14 cellular contexts compared by ENCODE assay signal in genomic region chr5:93887678-93888077, GRCh38.
DNase-seq lines count a peak whose midpoint lies in the region; ATAC-seq, FAIRE-seq and TF ChIP-seq lines count a peak whose summit lies in the region.
"Had no signal": no experiment of that assay in that cellular context is flagged by ENCODE, and none has a peak within 500 bp of the region (broad histone marks: within the 10 kb centered on the region; RNA-seq: fewer than 3 reads in every experiment).

No MANE protein-coding gene starts in this region.

- H3K9me3 Mint-ChIP-seq in activated T-cell treated with anti-CD3 and anti-CD28 coated beads, Interleukin-2, amount 50 U/mL, for 24 hours, result no peaks in the 10 kb centered on the region
- no peaks in the 10 kb centered on the region for H3K9me3 Mint-ChIP-seq in activated T-cell treated with anti-CD3 and anti-CD28 coated beads, Interleukin-2, amount 50 U/mL, for 4 hours
- H3K9me3 Mint-ChIP-seq: CD8-positive, alpha-beta T cell had no signal

- H3K4me3 ChIP-seq in MM.1S (ENCODE audit: low read length) (no peak overlapping the region), GM12878 (no peak overlapping the region)
- H3K4me3 ChIP-seq: BLaER1 treated with 17β-estradiol and CSF1 and Interleukin-3, amounts not matched to agents 10 nM and 100 nM had no signal

- H3K36me3 Mint-ChIP-seq in activated T-cell treated with anti-CD3 and anti-CD28 coated beads, Interleukin-2, amount 50 U/mL, for 24 hours (ENCODE audit: low read depth), result no peaks in the 10 kb centered on the region
- peaks cover 2% of the 10 kb centered on the region for H3K36me3 Mint-ChIP-seq in activated T-cell treated with anti-CD3 and anti-CD28 coated beads, Interleukin-2, amount 50 U/mL, for 4 hours (ENCODE audit: insufficient read depth)

- no peak for DNase-seq in activated T-cell treated with anti-CD3 and anti-CD28 coated beads, Interleukin-2, amount 50 U/mL, for 24 hours
- no peak for DNase-seq in activated T-cell treated with anti-CD3 and anti-CD28 coated beads, Interleukin-2, amount 50 U/mL, for 4 hours
- DNase-seq in MM.1S, result no peak
- DNase-seq in GM12878 (ENCODE audit: low read depth, low spot score), result no peak
- DNase-seq in superior temporal gyrus (ENCODE audit: extremely low spot score), result no peak
- DNase-seq in omental fat pad (ENCODE audit: low spot score), result no peak
- no peak for DNase-seq in UCSD-AML1 (lab: John Stamatoyannopoulos, UW; ENCODE audit: unreplicated experiment)
- DNase-seq: CD8-positive, alpha-beta T cell; NCI-H1436 treated with DMSO at 0.1 percent for 48 hours; NCI-H82; PC-3; RPMI8226 had no signal

- POLR2A ChIA-PET in GM12878 (lab: Charles Lee), result no interaction called here

- SMC1A ChIA-PET in GM12878 (lab: Charles Lee; ENCODE audit: uncharacterized antibody, unreplicated experiment), result interaction anchor here (0.6 to 1.9 kb wide), 4 partner anchors 9 to 559 kb away, joined by 3 to 11 read pairs (median 4); no protein-coding TSS in a partner anchor

- no TSS peak for BruUV-seq in GM12878 (replicated peaks; lab: Mats Ljungman, UMichigan)

- TF ChIP-seq EP300 in GM12878 (IDR thresholded peaks at IDR 0.05; ENCODE audit: borderline replicate concordance in 1 of 2, control insufficient read depth in 1 of 2, low read depth in 2 of 2, low read length in 2 of 2), result no peak

- no peak overlapping the region for H3K4me3 Mint-ChIP-seq in activated T-cell treated with anti-CD3 and anti-CD28 coated beads, Interleukin-2, amount 50 U/mL, for 24 hours
- H3K4me3 Mint-ChIP-seq in activated T-cell treated with anti-CD3 and anti-CD28 coated beads, Interleukin-2, amount 50 U/mL, for 4 hours, result no peak overlapping the region

- H2AFZ ChIP-seq in MM.1S (ENCODE audit: low read length), result no peak overlapping the region
- no peak overlapping the region for H2AFZ ChIP-seq in GM12878 (ENCODE audit: control insufficient read depth, low read depth, low read length)

- H3K79me2 ChIP-seq in MM.1S (ENCODE audit: low read length) (no peaks in the 10 kb centered on the region), GM12878 (ENCODE audit: control insufficient read depth, insufficient read depth, low read length) (no peaks in the 10 kb centered on the region)

- no peak for ATAC-seq in activated T-cell treated with anti-CD3 and anti-CD28 coated beads, Interleukin-2, amount 50 U/mL, for 4 hours
- no peak for ATAC-seq in GM12878
- no peak for ATAC-seq in omental fat pad (ENCODE audit: low FRiP score)
- ATAC-seq: CD8-positive, alpha-beta T cell; PC-3 had no signal

- no peaks in the 10 kb centered on the region for H3K36me3 ChIP-seq in MM.1S (replicated peaks; ENCODE audit: insufficient read depth, low read length)
- no peaks in the 10 kb centered on the region for H3K36me3 ChIP-seq in GM12878 (ENCODE audit: control insufficient read depth in 2 of 2, insufficient read depth in 2 of 2, low read length in 1 of 2)
- H3K36me3 ChIP-seq: BLaER1 treated with 17β-estradiol and CSF1 and Interleukin-3, amounts not matched to agents 10 nM and 100 nM had no signal

- peak overlapping the region; percentile 1 for H3K27ac Mint-ChIP-seq in activated T-cell treated with anti-CD3 and anti-CD28 coated beads, Interleukin-2, amount 50 U/mL, for 24 hours
- H3K27ac Mint-ChIP-seq: CD8-positive, alpha-beta T cell had no signal

- H3F3A ChIP-seq in MM.1S (ENCODE audit: insufficient read depth, low read length), result no peaks in the 10 kb centered on the region

- H3K9ac ChIP-seq in MM.1S (ENCODE audit: low read length) (no peak overlapping the region), GM12878 (ENCODE audit: control insufficient read depth, insufficient read depth, low read length) (no peak overlapping the region)
- H3K9ac ChIP-seq: BLaER1 treated with 17β-estradiol and CSF1 and Interleukin-3, amounts not matched to agents 10 nM and 100 nM had no signal

- H3K4me2 ChIP-seq in MM.1S (ENCODE audit: low read depth, low read length), result peak overlapping the region; percentile 22; the same call in 1 of the 2 replicates
- H3K4me2 ChIP-seq in GM12878 (ENCODE audit: control insufficient read depth, insufficient read depth), result no peak overlapping the region
- H3K4me2 ChIP-seq: BLaER1 treated with 17β-estradiol and CSF1 and Interleukin-3, amounts not matched to agents 10 nM and 100 nM had no signal

- H3K4me1 Mint-ChIP-seq in activated T-cell treated with anti-CD3 and anti-CD28 coated beads, Interleukin-2, amount 50 U/mL, for 24 hours (ENCODE audit: low read depth), result peaks cover 15% of the 10 kb centered on the region
- peaks cover 19% of the 10 kb centered on the region for H3K4me1 Mint-ChIP-seq in activated T-cell treated with anti-CD3 and anti-CD28 coated beads, Interleukin-2, amount 50 U/mL, for 4 hours (ENCODE audit: low read depth)

- no peaks in the 10 kb centered on the region for H3K27me3 Mint-ChIP-seq in activated T-cell treated with anti-CD3 and anti-CD28 coated beads, Interleukin-2, amount 50 U/mL, for 24 hours
- no peaks in the 10 kb centered on the region for H3K27me3 Mint-ChIP-seq in activated T-cell treated with anti-CD3 and anti-CD28 coated beads, Interleukin-2, amount 50 U/mL, for 4 hours (ENCODE audit: low read depth)

- no peak for TF ChIP-seq POLR2A in GM12878 (IDR thresholded peaks at IDR 0.05; ENCODE audit: low read depth, low read length)

- H3K9me2 ChIP-seq in MM.1S (replicated peaks; ENCODE audit: insufficient read depth, low read length), result no peaks in the 10 kb centered on the region; the same call in 1 of the 2 replicates

- CTCF ChIA-PET in GM12878 (lab: Yijun Ruan, JAX), result interaction anchor here (1.9 kb wide), 1 partner anchor 10 kb away, joined by 5 read pairs; no protein-coding TSS in a partner anchor

- WGBS in GM12878 (ENCODE audit: insufficient coverage, insufficient replicate concordance, low lambda C conversion rate, missing lambda C conversion rate), result 97% methylated on average over 1 of the region's 1 CpG

- H4K20me1 ChIP-seq in MM.1S (ENCODE audit: insufficient read depth, low read length) (no peaks in the 10 kb centered on the region), GM12878 (ENCODE audit: control insufficient read depth, insufficient read depth) (no peaks in the 10 kb centered on the region)
- H4K20me1 ChIP-seq: BLaER1 treated with 17β-estradiol and CSF1 and Interleukin-3, amounts not matched to agents 10 nM and 100 nM had no signal

- no peak for TF ChIP-seq CTCF in MM.1S (IDR thresholded peaks at IDR 0.05; ENCODE audit: low read length)
- TF ChIP-seq CTCF in GM12878 (IDR thresholded peaks at IDR 0.05 in 2 of 3, conservative IDR thresholded peaks at IDR 0.05 in 1 of 3; ENCODE audit: control insufficient read depth in 2 of 3, extremely low read depth in 1 of 3, insufficient read depth in 1 of 3, low read depth in 3 of 3, low read length in 3 of 3), result no peak
- TF ChIP-seq CTCF in omental fat pad (IDR thresholded peaks at IDR 0.05), result no peak

- intact Hi-C loops in GM12878 (cut with micrococcal nuclease; ENCODE audit: unreplicated experiment), result no loop called here

- RAD21 ChIA-PET in GM12878 (lab: Charles Lee; ENCODE audit: unreplicated experiment), result interaction anchor here (1.1 kb wide), 1 partner anchor 86 kb away, joined by 3 read pairs; no protein-coding TSS in a partner anchor

- TF ChIP-seq RAD21 in GM12878 (IDR thresholded peaks at IDR 0.05; ENCODE audit: insufficient read depth, low read depth, low read length), result no peak

- H3K27ac ChIP-seq in MM.1S (ENCODE audit: low read length) (no peak overlapping the region), GM12878 (ENCODE audit: control insufficient read depth, insufficient read depth) (no peak overlapping the region)
- H3K27ac ChIP-seq: BLaER1 treated with 17β-estradiol and CSF1 and Interleukin-3, amounts not matched to agents 10 nM and 100 nM had no signal

- H3K9me3 ChIP-seq in MM.1S (replicated peaks; ENCODE audit: insufficient read depth, low read length), result no peaks in the 10 kb centered on the region
- no peaks in the 10 kb centered on the region for H3K9me3 ChIP-seq in GM12878 (replicated peaks; ENCODE audit: control insufficient read depth, insufficient read depth, low read length)
- H3K9me3 ChIP-seq: BLaER1 treated with 17β-estradiol and CSF1 and Interleukin-3, amounts not matched to agents 10 nM and 100 nM had no signal

- H3K4me1 ChIP-seq in MM.1S (ENCODE audit: low read length) (no peaks in the 10 kb centered on the region), GM12878 (ENCODE audit: control insufficient read depth, insufficient read depth, low read length) (no peaks in the 10 kb centered on the region)

- in situ Hi-C loops in GM12878 (cut with MboI), result no loop called here

- no peak for FAIRE-seq in GM12878 (lab: Jason Lieb, UNC)
- FAIRE-seq: H1 had no signal

- H3K27me3 ChIP-seq in MM.1S (replicated peaks; ENCODE audit: insufficient read depth, low read length) (no peaks in the 10 kb centered on the region), GM12878 (replicated peaks in 1 of 2; ENCODE audit: control insufficient read depth in 2 of 2, insufficient read depth in 2 of 2, low read length in 1 of 2) (no peaks in the 10 kb centered on the region)
- H3K27me3 ChIP-seq: BLaER1 treated with 17β-estradiol and CSF1 and Interleukin-3, amounts not matched to agents 10 nM and 100 nM had no signal

TF ChIP-seq in GM12878, 131 proteins besides CTCF, POLR2A, EP300 and RAD21 (continues in another document):
- no peak for TF ChIP-seq JUNB (IDR thresholded peaks at IDR 0.05)
